ENCODE assay signal across 1 cellular context in the genomic region with DNA sequence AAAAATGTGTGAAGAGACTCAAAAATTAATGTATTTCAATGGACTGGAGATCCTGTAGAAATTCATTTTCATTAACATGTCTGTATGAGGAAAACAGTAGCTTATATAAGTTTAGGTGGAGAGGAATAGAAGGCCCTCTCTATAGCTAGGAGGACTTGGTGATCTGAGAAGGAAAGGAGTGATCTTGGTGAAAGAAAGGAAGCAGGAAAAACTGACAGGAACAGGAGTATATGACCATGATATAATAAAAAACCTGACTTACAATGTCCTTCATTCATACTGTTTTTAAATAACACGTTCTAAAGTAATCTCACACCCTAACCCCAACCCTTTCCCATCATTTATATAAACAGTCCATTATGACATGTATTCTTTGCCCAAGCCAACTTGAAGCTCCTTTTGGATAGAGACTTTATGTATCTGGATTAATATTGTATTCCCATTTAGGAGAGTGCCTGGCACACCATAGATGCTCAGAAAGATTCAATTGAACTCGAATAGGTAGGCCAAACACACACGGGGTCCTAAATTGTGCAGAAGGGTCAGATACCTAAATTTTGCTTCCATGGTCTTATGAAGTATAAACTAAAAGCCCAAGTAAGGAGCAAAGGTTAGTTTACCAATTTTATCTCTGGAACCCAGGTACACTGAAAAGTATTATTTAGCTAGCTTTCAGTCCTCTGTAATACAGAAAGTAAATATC.
TF ChIP-seq lines count a peak whose summit lies in the region.

No MANE protein-coding gene starts in this region.

TF ChIP-seq in GM12878, 131 proteins besides CTCF, POLR2A, EP300 and RAD21:
- TF ChIP-seq, protein P1, sequence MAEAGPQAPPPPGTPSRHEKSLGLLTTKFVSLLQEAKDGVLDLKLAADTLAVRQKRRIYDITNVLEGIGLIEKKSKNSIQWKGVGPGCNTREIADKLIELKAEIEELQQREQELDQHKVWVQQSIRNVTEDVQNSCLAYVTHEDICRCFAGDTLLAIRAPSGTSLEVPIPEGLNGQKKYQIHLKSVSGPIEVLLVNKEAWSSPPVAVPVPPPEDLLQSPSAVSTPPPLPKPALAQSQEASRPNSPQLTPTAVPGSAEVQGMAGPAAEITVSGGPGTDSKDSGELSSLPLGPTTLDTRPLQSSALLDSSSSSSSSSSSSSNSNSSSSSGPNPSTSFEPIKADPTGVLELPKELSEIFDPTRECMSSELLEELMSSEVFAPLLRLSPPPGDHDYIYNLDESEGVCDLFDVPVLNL (IDR thresholded peaks at IDR 0.05; ENCODE audit: low read depth, low read length): no peak
- no peak for TF ChIP-seq POLR2AphosphoS5 (IDR thresholded peaks at IDR 0.05; ENCODE audit: low read length)
- no peak for TF ChIP-seq NBN (IDR thresholded peaks at IDR 0.05)
- TF ChIP-seq LARP7 (IDR thresholded peaks at IDR 0.05): no peak
- no peak; the same call in 1 of the 2 replicates for TF ChIP-seq NFIC (IDR thresholded peaks at IDR 0.05; ENCODE audit: low read depth, low read length)
- no peak for TF ChIP-seq NR2C1 (IDR thresholded peaks at IDR 0.05)
